ENCODE assay signal across 1 cellular context in the genomic region with DNA sequence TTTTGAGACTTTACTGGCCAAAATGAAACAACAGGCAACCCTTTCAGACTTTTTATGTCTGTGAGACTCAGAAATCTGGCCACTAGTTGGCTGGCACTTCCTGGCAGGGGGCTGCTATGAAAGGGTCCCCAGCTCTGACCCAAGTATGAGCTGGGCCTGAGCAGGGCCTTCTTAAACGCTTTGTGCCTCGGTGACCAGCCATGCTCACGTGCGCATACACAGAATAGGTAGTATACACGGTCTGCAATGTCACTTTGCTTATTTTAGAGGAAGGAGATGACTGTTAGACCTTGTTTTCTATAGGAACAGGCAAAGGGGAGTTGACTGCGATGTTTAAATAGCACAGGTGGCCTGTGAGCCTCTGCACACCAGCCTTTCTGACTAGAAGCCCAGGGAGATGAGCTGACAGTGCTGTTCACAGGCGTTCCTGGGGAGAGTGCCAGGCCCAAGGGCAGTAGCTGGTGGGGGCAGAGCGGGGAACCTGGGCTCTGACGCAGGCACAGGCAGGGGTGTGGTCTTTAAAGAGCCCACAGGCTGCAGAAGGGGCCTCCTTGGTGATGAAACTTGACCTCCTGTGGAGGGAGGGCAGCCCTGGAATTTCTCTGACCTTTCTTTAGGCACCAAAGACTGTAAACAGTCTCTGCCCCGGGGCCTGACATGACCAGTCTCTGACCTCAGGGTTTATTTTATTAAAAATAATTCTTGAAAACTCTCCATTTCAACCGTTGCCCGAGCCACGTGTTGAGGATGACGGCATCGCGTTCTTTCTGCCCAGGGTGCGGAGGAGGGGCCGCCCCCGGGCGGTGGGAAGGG.
TF ChIP-seq lines count a peak whose summit lies in the region.

No MANE protein-coding gene starts in this region.

TF ChIP-seq in H1, 55 proteins besides CTCF, POLR2A, EP300 and RAD21:
- TF ChIP-seq HDAC6 (IDR thresholded peaks at IDR 0.05; ENCODE audit: low read depth, low read length), result no peak
- no peak for TF ChIP-seq TAF1 (IDR thresholded peaks at IDR 0.05; ENCODE audit: low read depth, low read length)
- TF ChIP-seq CEBPB (IDR thresholded peaks at IDR 0.05; ENCODE audit: low read depth, low read length), result peak; percentile 35; the same call in 1 of the 2 replicates
- TF ChIP-seq, protein P1, sequence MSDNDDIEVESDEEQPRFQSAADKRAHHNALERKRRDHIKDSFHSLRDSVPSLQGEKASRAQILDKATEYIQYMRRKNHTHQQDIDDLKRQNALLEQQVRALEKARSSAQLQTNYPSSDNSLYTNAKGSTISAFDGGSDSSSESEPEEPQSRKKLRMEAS (IDR thresholded peaks at IDR 0.05), result peak; percentile 74; the same call in 1 of the 2 replicates
- TF ChIP-seq SP2 (IDR thresholded peaks at IDR 0.05; ENCODE audit: low read length), result no peak
- TF ChIP-seq, protein P2, sequence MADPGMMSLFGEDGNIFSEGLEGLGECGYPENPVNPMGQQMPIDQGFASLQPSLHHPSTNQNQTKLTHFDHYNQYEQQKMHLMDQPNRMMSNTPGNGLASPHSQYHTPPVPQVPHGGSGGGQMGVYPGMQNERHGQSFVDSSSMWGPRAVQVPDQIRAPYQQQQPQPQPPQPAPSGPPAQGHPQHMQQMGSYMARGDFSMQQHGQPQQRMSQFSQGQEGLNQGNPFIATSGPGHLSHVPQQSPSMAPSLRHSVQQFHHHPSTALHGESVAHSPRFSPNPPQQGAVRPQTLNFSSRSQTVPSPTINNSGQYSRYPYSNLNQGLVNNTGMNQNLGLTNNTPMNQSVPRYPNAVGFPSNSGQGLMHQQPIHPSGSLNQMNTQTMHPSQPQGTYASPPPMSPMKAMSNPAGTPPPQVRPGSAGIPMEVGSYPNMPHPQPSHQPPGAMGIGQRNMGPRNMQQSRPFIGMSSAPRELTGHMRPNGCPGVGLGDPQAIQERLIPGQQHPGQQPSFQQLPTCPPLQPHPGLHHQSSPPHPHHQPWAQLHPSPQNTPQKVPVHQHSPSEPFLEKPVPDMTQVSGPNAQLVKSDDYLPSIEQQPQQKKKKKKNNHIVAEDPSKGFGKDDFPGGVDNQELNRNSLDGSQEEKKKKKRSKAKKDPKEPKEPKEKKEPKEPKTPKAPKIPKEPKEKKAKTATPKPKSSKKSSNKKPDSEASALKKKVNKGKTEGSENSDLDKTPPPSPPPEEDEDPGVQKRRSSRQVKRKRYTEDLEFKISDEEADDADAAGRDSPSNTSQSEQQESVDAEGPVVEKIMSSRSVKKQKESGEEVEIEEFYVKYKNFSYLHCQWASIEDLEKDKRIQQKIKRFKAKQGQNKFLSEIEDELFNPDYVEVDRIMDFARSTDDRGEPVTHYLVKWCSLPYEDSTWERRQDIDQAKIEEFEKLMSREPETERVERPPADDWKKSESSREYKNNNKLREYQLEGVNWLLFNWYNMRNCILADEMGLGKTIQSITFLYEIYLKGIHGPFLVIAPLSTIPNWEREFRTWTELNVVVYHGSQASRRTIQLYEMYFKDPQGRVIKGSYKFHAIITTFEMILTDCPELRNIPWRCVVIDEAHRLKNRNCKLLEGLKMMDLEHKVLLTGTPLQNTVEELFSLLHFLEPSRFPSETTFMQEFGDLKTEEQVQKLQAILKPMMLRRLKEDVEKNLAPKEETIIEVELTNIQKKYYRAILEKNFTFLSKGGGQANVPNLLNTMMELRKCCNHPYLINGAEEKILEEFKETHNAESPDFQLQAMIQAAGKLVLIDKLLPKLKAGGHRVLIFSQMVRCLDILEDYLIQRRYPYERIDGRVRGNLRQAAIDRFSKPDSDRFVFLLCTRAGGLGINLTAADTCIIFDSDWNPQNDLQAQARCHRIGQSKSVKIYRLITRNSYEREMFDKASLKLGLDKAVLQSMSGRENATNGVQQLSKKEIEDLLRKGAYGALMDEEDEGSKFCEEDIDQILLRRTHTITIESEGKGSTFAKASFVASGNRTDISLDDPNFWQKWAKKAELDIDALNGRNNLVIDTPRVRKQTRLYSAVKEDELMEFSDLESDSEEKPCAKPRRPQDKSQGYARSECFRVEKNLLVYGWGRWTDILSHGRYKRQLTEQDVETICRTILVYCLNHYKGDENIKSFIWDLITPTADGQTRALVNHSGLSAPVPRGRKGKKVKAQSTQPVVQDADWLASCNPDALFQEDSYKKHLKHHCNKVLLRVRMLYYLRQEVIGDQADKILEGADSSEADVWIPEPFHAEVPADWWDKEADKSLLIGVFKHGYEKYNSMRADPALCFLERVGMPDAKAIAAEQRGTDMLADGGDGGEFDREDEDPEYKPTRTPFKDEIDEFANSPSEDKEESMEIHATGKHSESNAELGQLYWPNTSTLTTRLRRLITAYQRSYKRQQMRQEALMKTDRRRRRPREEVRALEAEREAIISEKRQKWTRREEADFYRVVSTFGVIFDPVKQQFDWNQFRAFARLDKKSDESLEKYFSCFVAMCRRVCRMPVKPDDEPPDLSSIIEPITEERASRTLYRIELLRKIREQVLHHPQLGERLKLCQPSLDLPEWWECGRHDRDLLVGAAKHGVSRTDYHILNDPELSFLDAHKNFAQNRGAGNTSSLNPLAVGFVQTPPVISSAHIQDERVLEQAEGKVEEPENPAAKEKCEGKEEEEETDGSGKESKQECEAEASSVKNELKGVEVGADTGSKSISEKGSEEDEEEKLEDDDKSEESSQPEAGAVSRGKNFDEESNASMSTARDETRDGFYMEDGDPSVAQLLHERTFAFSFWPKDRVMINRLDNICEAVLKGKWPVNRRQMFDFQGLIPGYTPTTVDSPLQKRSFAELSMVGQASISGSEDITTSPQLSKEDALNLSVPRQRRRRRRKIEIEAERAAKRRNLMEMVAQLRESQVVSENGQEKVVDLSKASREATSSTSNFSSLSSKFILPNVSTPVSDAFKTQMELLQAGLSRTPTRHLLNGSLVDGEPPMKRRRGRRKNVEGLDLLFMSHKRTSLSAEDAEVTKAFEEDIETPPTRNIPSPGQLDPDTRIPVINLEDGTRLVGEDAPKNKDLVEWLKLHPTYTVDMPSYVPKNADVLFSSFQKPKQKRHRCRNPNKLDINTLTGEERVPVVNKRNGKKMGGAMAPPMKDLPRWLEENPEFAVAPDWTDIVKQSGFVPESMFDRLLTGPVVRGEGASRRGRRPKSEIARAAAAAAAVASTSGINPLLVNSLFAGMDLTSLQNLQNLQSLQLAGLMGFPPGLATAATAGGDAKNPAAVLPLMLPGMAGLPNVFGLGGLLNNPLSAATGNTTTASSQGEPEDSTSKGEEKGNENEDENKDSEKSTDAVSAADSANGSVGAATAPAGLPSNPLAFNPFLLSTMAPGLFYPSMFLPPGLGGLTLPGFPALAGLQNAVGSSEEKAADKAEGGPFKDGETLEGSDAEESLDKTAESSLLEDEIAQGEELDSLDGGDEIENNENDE (IDR thresholded peaks at IDR 0.05; ENCODE audit: insufficient replicate concordance, low read length), result no peak
- TF ChIP-seq, protein P3, sequence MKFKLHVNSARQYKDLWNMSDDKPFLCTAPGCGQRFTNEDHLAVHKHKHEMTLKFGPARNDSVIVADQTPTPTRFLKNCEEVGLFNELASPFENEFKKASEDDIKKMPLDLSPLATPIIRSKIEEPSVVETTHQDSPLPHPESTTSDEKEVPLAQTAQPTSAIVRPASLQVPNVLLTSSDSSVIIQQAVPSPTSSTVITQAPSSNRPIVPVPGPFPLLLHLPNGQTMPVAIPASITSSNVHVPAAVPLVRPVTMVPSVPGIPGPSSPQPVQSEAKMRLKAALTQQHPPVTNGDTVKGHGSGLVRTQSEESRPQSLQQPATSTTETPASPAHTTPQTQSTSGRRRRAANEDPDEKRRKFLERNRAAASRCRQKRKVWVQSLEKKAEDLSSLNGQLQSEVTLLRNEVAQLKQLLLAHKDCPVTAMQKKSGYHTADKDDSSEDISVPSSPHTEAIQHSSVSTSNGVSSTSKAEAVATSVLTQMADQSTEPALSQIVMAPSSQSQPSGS (IDR thresholded peaks at IDR 0.05; ENCODE audit: low read length), result peak; percentile 53; the same call in 1 of the 2 replicates
- TF ChIP-seq, protein P4, sequence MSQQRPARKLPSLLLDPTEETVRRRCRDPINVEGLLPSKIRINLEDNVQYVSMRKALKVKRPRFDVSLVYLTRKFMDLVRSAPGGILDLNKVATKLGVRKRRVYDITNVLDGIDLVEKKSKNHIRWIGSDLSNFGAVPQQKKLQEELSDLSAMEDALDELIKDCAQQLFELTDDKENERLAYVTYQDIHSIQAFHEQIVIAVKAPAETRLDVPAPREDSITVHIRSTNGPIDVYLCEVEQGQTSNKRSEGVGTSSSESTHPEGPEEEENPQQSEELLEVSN (IDR thresholded peaks at IDR 0.05), result peak; percentile 69
- TF ChIP-seq RNF2 (IDR thresholded peaks at IDR 0.05; ENCODE audit: borderline replicate concordance, low read depth, low read length, missing control alignments, poor library complexity, severe bottlenecking), result no peak
- TF ChIP-seq CBX8 (IDR thresholded peaks at IDR 0.05; ENCODE audit: borderline replicate concordance, low read depth, low read length), result no peak
- TF ChIP-seq TEAD4 (IDR thresholded peaks at IDR 0.05; ENCODE audit: low read depth, low read length), result peak; percentile 31; the same call in 1 of the 2 replicates
- no peak for TF ChIP-seq YY1 (IDR thresholded peaks at IDR 0.05; ENCODE audit: low read depth, low read length)
- TF ChIP-seq KDM1A (IDR thresholded peaks at IDR 0.05; ENCODE audit: borderline replicate concordance, low read length), result no peak
- no peak for TF ChIP-seq MAFK (IDR thresholded peaks at IDR 0.05; ENCODE audit: low read depth, low read length)
- no peak for TF ChIP-seq SIX5 (IDR thresholded peaks at IDR 0.05; ENCODE audit: low read depth, low read length)
- TF ChIP-seq SAP30 (IDR thresholded peaks at IDR 0.05; ENCODE audit: insufficient read depth, insufficient replicate concordance, low read length), result no peak
- TF ChIP-seq SUZ12 (IDR thresholded peaks at IDR 0.05; ENCODE audit: low read length), result no peak
- no peak for TF ChIP-seq SP4 (IDR thresholded peaks at IDR 0.05; ENCODE audit: low read length)
